ENCODE assay signal across 8 cellular contexts in genomic region chr17:3558603-3559269, GRCh38. TPM values are rescaled to one million over a fixed set of nuclear protein-coding genes. Genes with fewer than 3 reads are reported as not detected.
DNase-seq lines count a peak whose midpoint lies in the region; ATAC-seq and TF ChIP-seq lines count a peak whose summit lies in the region.

No MANE protein-coding gene starts in this region.

- no peak overlapping the region for H3K4me3 Mint-ChIP-seq in activated CD4-positive, alpha-beta T cell treated with anti-CD3 and anti-CD28 coated beads, Interleukin-2, amount 10 ng/mL, durations not matched to agents 24 days and 14 days

- peak; percentile 14 for DNase-seq in D341Med (ENCODE audit: low spot score)
- DNase-seq in activated CD4-positive, alpha-beta T cell treated with anti-CD3 and anti-CD28 coated beads, Interleukin-2, amount 10 ng/mL, durations not matched to agents 24 days and 14 days: peak; percentile 86
- peak; percentile 45 for DNase-seq in fibroblast of pulmonary artery (ENCODE audit: low read depth)
- DNase-seq in stimulated activated CD4-positive, alpha-beta T cell treated with anti-CD3 and anti-CD28 coated beads, Interleukin-4, amount 100 ng/mL, for 48 hours (ENCODE audit: low read depth in 2 of 2): peak; percentile 38 to 43
- DNase-seq in NCI-H446 (lab: John Stamatoyannopoulos, UW): no peak
- DNase-seq in NCI-H1048 (lab: John Stamatoyannopoulos, UW): no peak

- TF ChIP-seq CTCF in fibroblast of pulmonary artery (IDR thresholded peaks at IDR 0.05; ENCODE audit: low read length, missing control alignments): no peak

- H3K27ac Mint-ChIP-seq in activated CD4-positive, alpha-beta T cell treated with anti-CD3 and anti-CD28 coated beads, Interleukin-2, amount 10 ng/mL, durations not matched to agents 24 days and 14 days: peak overlapping the region; percentile 86

- no peaks in the 10 kb centered on the region for H3K9me3 Mint-ChIP-seq in activated CD4-positive, alpha-beta T cell treated with anti-CD3 and anti-CD28 coated beads, Interleukin-2, amount 10 ng/mL, durations not matched to agents 24 days and 14 days

- H3K36me3 Mint-ChIP-seq in activated CD4-positive, alpha-beta T cell treated with anti-CD3 and anti-CD28 coated beads, Interleukin-2, amount 10 ng/mL, durations not matched to agents 24 days and 14 days (ENCODE audit: low read depth): no peaks in the 10 kb centered on the region

- peaks cover 24% of the 10 kb centered on the region for H3K4me1 Mint-ChIP-seq in activated CD4-positive, alpha-beta T cell treated with anti-CD3 and anti-CD28 coated beads, Interleukin-2, amount 10 ng/mL, durations not matched to agents 24 days and 14 days

- intact Hi-C loops in activated CD4-positive, alpha-beta T cell treated with anti-CD3 and anti-CD28 coated beads, Interleukin-2, amount 10 ng/mL, durations not matched to agents 24 days and 14 days (cut with micrococcal nuclease): no loop called here

- ATAC-seq in GM19452 (IDR thresholded peaks at IDR 0.05; ENCODE audit: unreplicated experiment) (peak; percentile 56), HG03460 (IDR thresholded peaks at IDR 0.05; ENCODE audit: unreplicated experiment) (peak; percentile 77)

- no peaks in the 10 kb centered on the region for H3K27me3 Mint-ChIP-seq in activated CD4-positive, alpha-beta T cell treated with anti-CD3 and anti-CD28 coated beads, Interleukin-2, amount 10 ng/mL, durations not matched to agents 24 days and 14 days

- H3K4me3 ChIP-seq in fibroblast of pulmonary artery (replicated peaks; ENCODE audit: low read depth, low read length): no peak overlapping the region

RNA-seq across cellular contexts. Expression of gene TRPV3, which starts 1.1 kb away (rescaled TPM):
- total RNA-seq in activated CD4-positive, alpha-beta T cell treated with anti-CD3 and anti-CD28 coated beads, Interleukin-2, amount 10 ng/mL, durations not matched to agents 24 days and 14 days: 0.16 and 0.31 TPM in 2 replicates

RNA-seq across cellular contexts. Expression of gene TRPV1, which starts 50.5 kb away (rescaled TPM):
- total RNA-seq in activated CD4-positive, alpha-beta T cell treated with anti-CD3 and anti-CD28 coated beads, Interleukin-2, amount 10 ng/mL, durations not matched to agents 24 days and 14 days: 6.1 and 8.2 TPM in 2 replicates

Comparison
In these comparisons a context has a peak if more than half of its experiments do, and no peak if none do; other contexts are left out.
1. DNase-seq: peak in D341Med (single experiment), activated CD4-positive, alpha-beta T cell treated with anti-CD3 and anti-CD28 coated beads, Interleukin-2, amount 10 ng/mL, durations not matched to agents 24 days and 14 days (single experiment), fibroblast of pulmonary artery (single experiment) and stimulated activated CD4-positive, alpha-beta T cell treated with anti-CD3 and anti-CD28 coated beads, Interleukin-4, amount 100 ng/mL, for 48 hours (2 of 2); none in NCI-H446 (0 of 2) and NCI-H1048 (single experiment).